9 cellular contexts compared by ENCODE assay signal in genomic region chr11:36622431-36623136, GRCh38. TPM values are rescaled to one million over a fixed set of nuclear protein-coding genes. Genes with fewer than 3 reads are reported as not detected.
DNase-seq lines count a peak whose midpoint lies in the region; ATAC-seq and TF ChIP-seq lines count a peak whose summit lies in the region.
"Had no signal": no experiment of that assay in that cellular context is flagged by ENCODE, and none has a peak within 500 bp of the region (broad histone marks: within the 10 kb centered on the region; RNA-seq: fewer than 3 reads in every experiment).

No MANE protein-coding gene starts in this region.

- H3K9me3 Mint-ChIP-seq in HFFc6 = no peaks in the 10 kb centered on the region
- H3K9me3 Mint-ChIP-seq: CD4-positive, CD25-positive, alpha-beta regulatory T cell had no signal

- intact Hi-C loops in dorsolateral prefrontal cortex (cut with DNase I) = no loop called here

- TF ChIP-seq CTCF in HFFc6 (IDR thresholded peaks at IDR 0.05) = peak; percentile 73
- peak in 48 of 56 donors; percentile 12 to 60 (median 44) for TF ChIP-seq CTCF in dorsolateral prefrontal cortex (IDR thresholded peaks at IDR 0.05 in 54 of 56, conservative IDR thresholded peaks at IDR 0.05 in 2 of 56; ENCODE audit: low read depth in 1 of 56, partially characterized antibody in 56 of 56)

- no peaks in the 10 kb centered on the region for H3K27me3 ChIP-seq in dorsolateral prefrontal cortex

- H3K4me1 Mint-ChIP-seq in HFFc6 (ENCODE audit: low read depth) = 0 out of 2 replicates have a peak, but pooled peaks cover 6% of the 10 kb centered on the region
- H3K4me1 Mint-ChIP-seq: CD4-positive, CD25-positive, alpha-beta regulatory T cell had no signal

- peak; percentile 12 for DNase-seq in NCI-H1092 treated with DMSO at 0.1 percent for 48 hours (lab: John Stamatoyannopoulos, UW)
- no peak for DNase-seq in NCI-H1092 (lab: John Stamatoyannopoulos, UW)
- peak; percentile 13 for DNase-seq in HFFc6
- DNase-seq in NCI-H460 (ENCODE audit: extremely low read depth, low read depth) = peak; percentile 7
- DNase-seq in dorsolateral prefrontal cortex = peak in 1 of 10 donors; percentile 18
- peak; percentile 57 for DNase-seq in renal cortical epithelial cell (ENCODE audit: low read depth)

- no peak overlapping the region for H3K27ac ChIP-seq in dorsolateral prefrontal cortex

- H3K36me3 Mint-ChIP-seq in HFFc6 (ENCODE audit: low read depth) = no peaks in the 10 kb centered on the region
- H3K36me3 Mint-ChIP-seq: CD4-positive, CD25-positive, alpha-beta regulatory T cell had no signal

- ATAC-seq in GM18870 (IDR thresholded peaks at IDR 0.05; ENCODE audit: unreplicated experiment) (no peak), GM21737 (IDR thresholded peaks at IDR 0.05; ENCODE audit: unreplicated experiment) (no peak)

- H3K4me3 ChIP-seq in dorsolateral prefrontal cortex = no peak overlapping the region

- H3K4me3 Mint-ChIP-seq in HFFc6 = no peak overlapping the region
- H3K4me3 Mint-ChIP-seq: CD4-positive, CD25-positive, alpha-beta regulatory T cell had no signal

- H3K27ac Mint-ChIP-seq in HFFc6 = no peak overlapping the region
- H3K27ac Mint-ChIP-seq: CD4-positive, CD25-positive, alpha-beta regulatory T cell had no signal

- no peaks in the 10 kb centered on the region for H3K27me3 Mint-ChIP-seq in HFFc6 (ENCODE audit: insufficient read depth)

RNA-seq across cellular contexts. Expression of gene RAG2, which starts 24.5 kb away (rescaled TPM):
- not detected for total RNA-seq in HFFc6 (2021; fragmentation: NEBNext Ultra II Directional; extraction: Animal tissue kit (Norgen Biotek cat#: 25700))
- not detected in 2 replicates for total RNA-seq in NCI-H460 (2014; rRNA removed; shearing (Covaris generic))
- polyA plus RNA-seq in NCI-H460 (2014; cell fraction: nucleus; rRNA removed) = not detected in 2 replicates
- 1 to 10 TPM in 1 of 120 experiments, under 1 TPM in 5, not detected in 114; 0.19 to 1.6 (median 0.27) TPM for total RNA-seq in dorsolateral prefrontal cortex
- not detected in 2 replicates for total RNA-seq in renal cortical epithelial cell
- total RNA-seq: CD4-positive, CD25-positive, alpha-beta regulatory T cell had no signal
- polyA plus RNA-seq: CD4-positive, CD25-positive, alpha-beta regulatory T cell had no signal

RNA-seq across cellular contexts. Expression of gene IFTAP, which starts 28.3 kb away (rescaled TPM):
- 10 to 100 TPM; 14.3 to 22.2 (median 18.4) TPM for total RNA-seq in HFFc6 (2021; fragmentation: NEBNext Ultra II Directional; extraction: Animal tissue kit (Norgen Biotek cat#: 25700))
- 15.7 and 19.1 TPM in 2 replicates for total RNA-seq in NCI-H460 (2014; rRNA removed; shearing (Covaris generic))
- polyA plus RNA-seq in NCI-H460 (2014; cell fraction: nucleus; rRNA removed) = 5.5 and 9.8 TPM in 2 replicates
- 10 to 100 TPM; 18.6 to 50.1 (median 32.4) TPM for total RNA-seq in dorsolateral prefrontal cortex
- total RNA-seq in renal cortical epithelial cell = 29.5 and 57.5 TPM in 2 replicates
- total RNA-seq: CD4-positive, CD25-positive, alpha-beta regulatory T cell had no signal

RNA-seq across cellular contexts. Expression of gene RAG1, which starts 54.8 kb away (rescaled TPM):
- under 1 TPM; 0.09 to 0.58 (median 0.29) TPM for total RNA-seq in HFFc6 (2021; fragmentation: NEBNext Ultra II Directional; extraction: Animal tissue kit (Norgen Biotek cat#: 25700))
- total RNA-seq in NCI-H460 (2014; rRNA removed; shearing (Covaris generic)) = 0.12 and 0.17 TPM in 2 replicates
- 0.74 TPM in 1 of 2 replicates, not detected in the other for polyA plus RNA-seq in NCI-H460 (2014; cell fraction: nucleus; rRNA removed)
- total RNA-seq in dorsolateral prefrontal cortex (1 to 10 TPM in 51 of 120 experiments, under 1 TPM in 69; 0.14 to 3.4 (median 0.92) TPM), renal cortical epithelial cell (2.6 and 3.7 TPM in 2 replicates)
